ENCODE assay signal across 19 cellular contexts in genomic region chr5:33774323-33774722, GRCh38.
DNase-seq lines count a peak whose midpoint lies in the region; ATAC-seq and TF ChIP-seq lines count a peak whose summit lies in the region.
"Had no signal": no experiment of that assay in that cellular context is flagged by ENCODE, and none has a peak within 500 bp of the region (broad histone marks: within the 10 kb centered on the region; RNA-seq: fewer than 3 reads in every experiment).

No MANE protein-coding gene starts in this region.

- H3K27ac Mint-ChIP-seq in T-helper 17 cell = no peak overlapping the region
- H3K27ac Mint-ChIP-seq: B cell had no signal

- H3K36me3 Mint-ChIP-seq in T-helper 17 cell (ENCODE audit: low read depth) = no peaks in the 10 kb centered on the region

- no peak overlapping the region for H2AFZ ChIP-seq in smooth muscle cell (ENCODE audit: low read depth)

- no peaks in the 10 kb centered on the region for H3K4me1 Mint-ChIP-seq in T-helper 17 cell
- H3K4me1 Mint-ChIP-seq: B cell had no signal

- H3K4me1 ChIP-seq in right cardiac atrium (ENCODE audit: control insufficient read depth, insufficient read depth, low read length) (peaks cover 2% of the 10 kb centered on the region), smooth muscle cell (ENCODE audit: low read depth) (peaks cover 12% of the 10 kb centered on the region)

- no peak overlapping the region for H3K4me3 ChIP-seq in right cardiac atrium (ENCODE audit: low read length)
- no peak overlapping the region for H3K4me3 ChIP-seq in smooth muscle cell

- intact Hi-C loops in Right ventricle myocardium inferior (cut with DNase I) = no loop called here
- intact Hi-C loops in right cardiac atrium (cut with DNase I) = no loop called here

- H3K36me3 ChIP-seq in smooth muscle cell (ENCODE audit: low read depth) = no peaks in the 10 kb centered on the region

- H3K4me2 ChIP-seq in smooth muscle cell = no peak overlapping the region

- H3K9me3 ChIP-seq in right cardiac atrium (ENCODE audit: control insufficient read depth, low read length) (no peaks in the 10 kb centered on the region), smooth muscle cell (replicated peaks; ENCODE audit: low read depth) (no peaks in the 10 kb centered on the region), T-helper 17 cell (ENCODE audit: control insufficient read depth, low read length, poor library complexity, severe bottlenecking) (no peaks in the 10 kb centered on the region)

- H3K9ac ChIP-seq in smooth muscle cell (ENCODE audit: low read depth) = no peak overlapping the region

- 67% methylated on average over 1 of the region's 1 CpG for WGBS in right cardiac atrium
- 97% methylated on average over 1 of the region's 1 CpG for WGBS in smooth muscle cell (ENCODE audit: low lambda C conversion rate)

- DNase-seq in Right ventricle myocardium inferior (ENCODE audit: missing footprints) (no peak), right cardiac atrium (no peak), fibroblast of gingiva (ENCODE audit: low read depth) (peak; percentile 64), iris pigment epithelial cell (ENCODE audit: low read depth) (peak; percentile 45), smooth muscle cell (lab: John Stamatoyannopoulos, UW; ENCODE audit: unreplicated experiment) (no peak), iPS-NIHi11 (ENCODE audit: low spot score) (no peak), T-helper 17 cell (no peak), AML-193 (lab: John Stamatoyannopoulos, UW) (no peak)
- DNase-seq: DMS79 treated with DMSO at 0.1 percent for 48 hours, H7, KBM-7, NCI-H1105, NCI-H2081 treated with DMSO at 0.1 percent for 48 hours, NCI-H524, PC-3, RPMI8226 had no signal

- H3K27ac ChIP-seq in right cardiac atrium (ENCODE audit: low read length) (no peak overlapping the region), smooth muscle cell (ENCODE audit: low read depth) (peak overlapping the region; percentile 17)
- H3K27ac ChIP-seq: 22Rv1 had no signal

- H4K20me1 ChIP-seq in smooth muscle cell (ENCODE audit: low read depth) = peaks cover 25% of the 10 kb centered on the region

- no peak for TF ChIP-seq CTCF in smooth muscle cell (IDR thresholded peaks at IDR 0.05; ENCODE audit: borderline replicate concordance, insufficient read depth, poor library complexity, severe bottlenecking)

- H3K4me3 Mint-ChIP-seq in T-helper 17 cell = no peak overlapping the region
- H3K4me3 Mint-ChIP-seq: B cell had no signal

- H3K27me3 ChIP-seq in right cardiac atrium (ENCODE audit: control insufficient read depth, insufficient read depth) (no peaks in the 10 kb centered on the region), smooth muscle cell (ENCODE audit: low read depth) (no peaks in the 10 kb centered on the region)

- peaks cover 54% of the 10 kb centered on the region for H3K79me2 ChIP-seq in smooth muscle cell (ENCODE audit: low read depth)

- H3K27me3 Mint-ChIP-seq in T-helper 17 cell = peaks cover 13% of the 10 kb centered on the region

- ATAC-seq in Right ventricle myocardium inferior (peak; percentile 70), right cardiac atrium (no peak), T-helper 17 cell (no peak)
- ATAC-seq: HepG2, PC-3 had no signal

- H3F3A ChIP-seq in smooth muscle cell (ENCODE audit: low read depth) = peaks cover 15% of the 10 kb centered on the region

Comparison
In these comparisons a context has a peak if more than half of its experiments do, and no peak if none do; other contexts are left out.
1. DNase-seq: peak in fibroblast of gingiva (single experiment) and iris pigment epithelial cell (single experiment); none in Right ventricle myocardium inferior (single experiment), right cardiac atrium (0 of 3), smooth muscle cell (single experiment), iPS-NIHi11 (single experiment), T-helper 17 cell (0 of 3) and AML-193 (0 of 2).